ENCODE assay signal across 1 cellular context in the genomic region with DNA sequence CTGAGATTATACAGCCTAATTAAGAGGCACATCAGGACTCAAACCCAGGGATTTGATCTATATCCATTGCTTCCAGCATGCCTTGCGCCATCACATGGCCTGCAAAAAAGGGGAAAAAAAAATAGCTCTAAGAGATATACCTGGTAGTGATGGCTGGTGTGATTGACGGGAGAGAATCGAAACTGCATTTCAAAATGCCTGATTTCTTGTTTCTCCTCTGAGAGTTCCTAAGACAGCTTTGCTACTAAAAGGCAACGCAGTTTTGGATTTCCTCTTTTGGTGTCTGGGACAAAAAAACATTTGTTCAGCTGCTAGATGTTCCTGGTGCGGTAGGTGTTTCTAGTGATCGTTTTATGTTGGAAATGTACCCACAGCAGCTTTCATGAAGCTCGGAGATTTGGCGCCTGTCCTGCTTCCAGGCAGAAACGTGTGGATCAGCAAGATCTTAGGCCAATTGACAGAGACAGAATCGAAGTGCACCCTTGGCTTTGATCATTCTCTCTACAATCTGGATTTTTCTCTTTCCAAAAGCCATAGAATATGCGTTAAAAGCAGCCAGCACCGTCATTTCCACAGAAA.
TF ChIP-seq lines count a peak whose summit lies in the region.

No MANE protein-coding gene starts in this region.

TF ChIP-seq in WTC11, 78 proteins besides CTCF, POLR2A, EP300 and RAD21 (continued from another document):
- TF ChIP-seq ZBTB43 (CRISPR knock-in tag; IDR thresholded peaks at IDR 0.05) (no peak), NFE2L1 (CRISPR knock-in tag; IDR thresholded peaks at IDR 0.05) (no peak), TP53 (CRISPR knock-in tag; IDR thresholded peaks at IDR 0.05) (no peak), GABPB1 (CRISPR knock-in tag; IDR thresholded peaks at IDR 0.05) (no peak), ATF1 (CRISPR knock-in tag; IDR thresholded peaks at IDR 0.05) (no peak), FOXJ3 (CRISPR knock-in tag; IDR thresholded peaks at IDR 0.05; ENCODE audit: borderline replicate concordance) (no peak), ZNF219 (CRISPR knock-in tag; IDR thresholded peaks at IDR 0.05; ENCODE audit: borderline replicate concordance) (no peak), ZMAT4 (CRISPR knock-in tag; IDR thresholded peaks at IDR 0.05) (no peak), ZNF232 (CRISPR knock-in tag; IDR thresholded peaks at IDR 0.05) (no peak)
- TF ChIP-seq, protein P1, sequence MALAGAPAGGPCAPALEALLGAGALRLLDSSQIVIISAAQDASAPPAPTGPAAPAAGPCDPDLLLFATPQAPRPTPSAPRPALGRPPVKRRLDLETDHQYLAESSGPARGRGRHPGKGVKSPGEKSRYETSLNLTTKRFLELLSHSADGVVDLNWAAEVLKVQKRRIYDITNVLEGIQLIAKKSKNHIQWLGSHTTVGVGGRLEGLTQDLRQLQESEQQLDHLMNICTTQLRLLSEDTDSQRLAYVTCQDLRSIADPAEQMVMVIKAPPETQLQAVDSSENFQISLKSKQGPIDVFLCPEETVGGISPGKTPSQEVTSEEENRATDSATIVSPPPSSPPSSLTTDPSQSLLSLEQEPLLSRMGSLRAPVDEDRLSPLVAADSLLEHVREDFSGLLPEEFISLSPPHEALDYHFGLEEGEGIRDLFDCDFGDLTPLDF (CRISPR knock-in tag; IDR thresholded peaks at IDR 0.05) = no peak
